ENCODE assay signal across 9 cellular contexts in genomic region chr16:67884684-67885083, GRCh38. TPM values are rescaled to one million over a fixed set of nuclear protein-coding genes. Genes with fewer than 3 reads are reported as not detected.
DNase-seq lines count a peak whose midpoint lies in the region; ATAC-seq, FAIRE-seq and TF ChIP-seq lines count a peak whose summit lies in the region.
"Had no signal": no experiment of that assay in that cellular context is flagged by ENCODE, and none has a peak within 500 bp of the region (broad histone marks: within the 10 kb centered on the region; RNA-seq: fewer than 3 reads in every experiment).

TSS of gene NRN1L (plus strand) at chr16:67884885. CDS start at chr16:67884904, 19 bp downstream.

- no peak within 1 kb of the TSS for H3K4me3 Mint-ChIP-seq in naive thymus-derived CD8-positive, alpha-beta T cell
- H3K4me3 Mint-ChIP-seq: central memory CD8-positive, alpha-beta T cell had no signal

- H3K27ac ChIP-seq in lower lobe of right lung (peak within 1 kb of the TSS; percentile 41), uterus (peak within 1 kb of the TSS; percentile 60 to 76)

- TF ChIP-seq CTCF in lower lobe of right lung (IDR thresholded peaks at IDR 0.05) (no peak), uterus (IDR thresholded peaks at IDR 0.05) (no peak)

- peak; percentile 60 for FAIRE-seq in endometrium (lab: Jason Lieb, UNC)

- H3K4me1 ChIP-seq in lower lobe of right lung (peaks cover 24% of the 10 kb centered on the region), uterus (peaks cover 0 to 5% of the 10 kb centered on the region in 2 donors)

- peak within 1 kb of the TSS in 4 of 10 donors; percentile 47 to 76 (median 53) for H3K27ac Mint-ChIP-seq in naive thymus-derived CD8-positive, alpha-beta T cell

- H3K9me3 ChIP-seq in lower lobe of right lung: no peaks in the 10 kb centered on the region
- no peaks in the 10 kb centered on the region for H3K9me3 ChIP-seq in uterus

- ATAC-seq in lower lobe of right lung (peak; percentile 87 to 89), GM19395 (IDR thresholded peaks at IDR 0.05; ENCODE audit: unreplicated experiment) (no peak)
- no peak for ATAC-seq in naive thymus-derived CD8-positive, alpha-beta T cell

- intact Hi-C loops in lower lobe of right lung (cut with DNase I) (no loop called here), uterus (cut with DNase I; ENCODE audit: low total_unique reads) (loop anchor here (5.0 kb wide), 1 partner anchor 43 kb away; no protein-coding TSS in a partner anchor)

- peak in 1 of 2 donors; percentile 17 for TF ChIP-seq POLR2A in uterus (IDR thresholded peaks at IDR 0.05)

- H3K36me3 Mint-ChIP-seq in naive thymus-derived CD8-positive, alpha-beta T cell: peaks cover 0 to 52% (median 13%) of the 10 kb centered on the region in 3 donors

- no peaks in the 10 kb centered on the region for H3K27me3 Mint-ChIP-seq in naive thymus-derived CD8-positive, alpha-beta T cell
- H3K27me3 Mint-ChIP-seq: central memory CD8-positive, alpha-beta T cell had no signal

- peak within 1 kb of the TSS; percentile 30 for H3K4me3 ChIP-seq in lower lobe of right lung
- H3K4me3 ChIP-seq in uterus: no peak within 1 kb of the TSS

- peaks cover 0 to 7% (median 5%) of the 10 kb centered on the region in 4 donors for H3K4me1 Mint-ChIP-seq in naive thymus-derived CD8-positive, alpha-beta T cell

- H3K27me3 ChIP-seq in lower lobe of right lung (ENCODE audit: low read depth) (no peaks in the 10 kb centered on the region), uterus (no peaks in the 10 kb centered on the region)

- DNase-seq in DMS153 (lab: John Stamatoyannopoulos, UW) (peak; percentile 78), NCI-H460 (ENCODE audit: extremely low read depth, low read depth) (peak; percentile 90), lower lobe of right lung (peak; percentile 86), uterus (peak; percentile 92 to 93), OCI-M1 (lab: John Stamatoyannopoulos, UW) (no peak)
- DNase-seq in naive thymus-derived CD8-positive, alpha-beta T cell: no peak

- H3K36me3 ChIP-seq in lower lobe of right lung: peaks cover 54% of the 10 kb centered on the region
- H3K36me3 ChIP-seq in uterus: no peaks in the 10 kb centered on the region

- POLR2A ChIA-PET in naive thymus-derived CD8-positive, alpha-beta T cell (lab: Charles Lee): interaction anchor here (1.3 to 3.2 kb wide), 4 partner anchors 11 to 181 kb away, joined by 4 to 14 read pairs (median 6); partner anchors contain the start of genes EDC4 and PSMB10

- H3K9me3 Mint-ChIP-seq in naive thymus-derived CD8-positive, alpha-beta T cell: no peaks in the 10 kb centered on the region
- H3K9me3 Mint-ChIP-seq: central memory CD8-positive, alpha-beta T cell had no signal

RNA-seq across cellular contexts. Expression of gene NRN1L, which starts in this region (rescaled TPM):
- total RNA-seq in NCI-H460 (2014; rRNA removed; shearing (Covaris generic)): 0.87 and 1.9 TPM in 2 replicates
- 6.2 TPM in 1 of 2 replicates, not detected in the other for polyA plus RNA-seq in NCI-H460 (2014; cell fraction: nucleus; rRNA removed)
- total RNA-seq in lower lobe of right lung (1.7 TPM), uterus (1 to 10 TPM in 1 of 4 donors, not detected in 3; 2.1 TPM)
- 1 to 10 TPM; 2.6 to 5.3 TPM for total RNA-seq in naive thymus-derived CD8-positive, alpha-beta T cell
- not detected for polyA plus RNA-seq in naive thymus-derived CD8-positive, alpha-beta T cell

Comparison
In these comparisons a context has a peak if more than half of its experiments do, and no peak if none do; other contexts are left out.
1. DNase-seq: peak in DMS153 (single experiment), NCI-H460 (single experiment), lower lobe of right lung (single experiment) and uterus (2 of 2); none in naive thymus-derived CD8-positive, alpha-beta T cell (0 of 10) and OCI-M1 (single experiment).
2. ATAC-seq: peak in lower lobe of right lung (2 of 2); none in GM19395 (single experiment) and naive thymus-derived CD8-positive, alpha-beta T cell (0 of 2).